Comparison of ENCODE assay signal across 17 cellular contexts in genomic region chr14:106224694-106224971, GRCh38.
DNase-seq lines count a peak whose midpoint lies in the region; ATAC-seq and TF ChIP-seq lines count a peak whose summit lies in the region.
"Had no signal": no experiment of that assay in that cellular context is flagged by ENCODE, and none has a peak within 500 bp of the region (broad histone marks: within the 10 kb centered on the region; RNA-seq: fewer than 3 reads in every experiment).

No MANE protein-coding gene starts in this region.

- H3K36me3 ChIP-seq in DND-41 (ENCODE audit: insufficient read depth, low read length) (no peaks in the 10 kb centered on the region), neutrophil (no peaks in the 10 kb centered on the region)
- H3K36me3 ChIP-seq: Peyer's patch had no signal

- TF ChIP-seq CTCF in DND-41 (IDR thresholded peaks at IDR 0.05; ENCODE audit: borderline replicate concordance, extremely low read depth, low read length, poor library complexity, severe bottlenecking) (no peak), neutrophil (IDR thresholded peaks at IDR 0.05) (no peak), GM10266 (IDR thresholded peaks at IDR 0.05; ENCODE audit: control insufficient read depth, insufficient read depth, low read depth, missing control alignments) (no peak)

- H3K4me3 ChIP-seq in DND-41 (ENCODE audit: low read depth in 1 of 2, low read length in 2 of 2) (no peak overlapping the region), neutrophil (ENCODE audit: low read depth in 1 of 2, low read length in 1 of 2) (peak overlapping the region in 1 of 2 experiments; percentile 3)
- H3K4me3 ChIP-seq: Peyer's patch had no signal

- H3K9me3 ChIP-seq in DND-41 (ENCODE audit: insufficient read depth, low read length, severe bottlenecking) (no peaks in the 10 kb centered on the region), neutrophil (no peaks in the 10 kb centered on the region)
- H3K9me3 ChIP-seq: Peyer's patch had no signal

- peak overlapping the region; percentile 66 for H3K4me3 Mint-ChIP-seq in activated naive CD4-positive, alpha-beta T cell treated with anti-CD3 and anti-CD28 coated beads, Interleukin-2, amount 50 U/mL, for 24 hours
- peak overlapping the region; percentile 51 for H3K4me3 Mint-ChIP-seq in activated T-helper 17 cell treated with anti-CD3 and anti-CD28 coated beads, Interleukin-2, amount 50 U/mL, for 72 hours

- H3K27ac ChIP-seq in DND-41 (ENCODE audit: low read length): peak overlapping the region; percentile 90
- H3K27ac ChIP-seq in neutrophil: peak overlapping the region; percentile 80
- H3K27ac ChIP-seq: Peyer's patch had no signal

- peak overlapping the region; percentile 85 for H3K27ac Mint-ChIP-seq in activated naive CD4-positive, alpha-beta T cell treated with anti-CD3 and anti-CD28 coated beads, Interleukin-2, amount 50 U/mL, for 24 hours
- peak overlapping the region; percentile 39 for H3K27ac Mint-ChIP-seq in activated T-helper 17 cell treated with anti-CD3 and anti-CD28 coated beads, Interleukin-2, amount 50 U/mL, for 72 hours
- H3K27ac Mint-ChIP-seq: IgD-negative memory B cell had no signal

- peak overlapping the region; percentile 40 for H3K9ac ChIP-seq in DND-41 (ENCODE audit: low read depth, low read length)

- peaks cover 66% of the 10 kb centered on the region for H3K4me1 Mint-ChIP-seq in activated naive CD4-positive, alpha-beta T cell treated with anti-CD3 and anti-CD28 coated beads, Interleukin-2, amount 50 U/mL, for 24 hours
- peaks cover 30% of the 10 kb centered on the region for H3K4me1 Mint-ChIP-seq in activated T-helper 17 cell treated with anti-CD3 and anti-CD28 coated beads, Interleukin-2, amount 50 U/mL, for 72 hours

- H3K36me3 Mint-ChIP-seq in activated naive CD4-positive, alpha-beta T cell treated with anti-CD3 and anti-CD28 coated beads, Interleukin-2, amount 50 U/mL, for 24 hours: no peaks in the 10 kb centered on the region
- H3K36me3 Mint-ChIP-seq in activated T-helper 17 cell treated with anti-CD3 and anti-CD28 coated beads, Interleukin-2, amount 50 U/mL, for 72 hours (ENCODE audit: low read depth): no peaks in the 10 kb centered on the region
- H3K36me3 Mint-ChIP-seq: IgD-negative memory B cell had no signal

- H2AFZ ChIP-seq in DND-41 (ENCODE audit: low read depth, low read length): peak overlapping the region; percentile 37

- DNase-seq in activated naive CD4-positive, alpha-beta T cell treated with Interleukin-2 at 50 U/mL for 16 hours: no peak
- DNase-seq in DND-41 (peak; percentile 61), GM10266 (ENCODE audit: extremely low spot score) (no peak), EL (no peak)
- DNase-seq: DMS53, MV-4-11, NCI-H1417 treated with DMSO at 0.1 percent for 48 hours, NCI-H2029, NCI-H2171 treated with DMSO at 0.1 percent for 48 hours, NCI-H774, Peyer's patch, Right ventricle myocardium superior had no signal

- 0 out of 2 replicates have a peak, but pooled peaks cover 2% of the 10 kb centered on the region for H3K79me2 ChIP-seq in DND-41 (ENCODE audit: insufficient read depth, low read length)

- H3K4me1 ChIP-seq in DND-41 (ENCODE audit: insufficient read depth, low read length): peaks cover 50% of the 10 kb centered on the region
- H3K4me1 ChIP-seq in neutrophil (ENCODE audit: control insufficient read depth in 1 of 2, insufficient read depth in 1 of 2, low read depth in 1 of 2, low read length in 1 of 2): peaks cover 45 to 53% of the 10 kb centered on the region in 2 experiments
- H3K4me1 ChIP-seq: Peyer's patch had no signal

- no peaks in the 10 kb centered on the region for H3K27me3 Mint-ChIP-seq in activated naive CD4-positive, alpha-beta T cell treated with anti-CD3 and anti-CD28 coated beads, Interleukin-2, amount 50 U/mL, for 24 hours
- H3K27me3 Mint-ChIP-seq in activated T-helper 17 cell treated with anti-CD3 and anti-CD28 coated beads, Interleukin-2, amount 50 U/mL, for 72 hours: no peaks in the 10 kb centered on the region

- H3K27me3 ChIP-seq in DND-41 (ENCODE audit: insufficient read depth, low read length, poor library complexity) (no peaks in the 10 kb centered on the region), neutrophil (no peaks in the 10 kb centered on the region)
- H3K27me3 ChIP-seq: Peyer's patch had no signal

- no peak for ATAC-seq in DND-41 (ENCODE audit: insufficient read depth, low read depth)
- no peak for ATAC-seq in activated T-helper 17 cell treated with anti-CD3 and anti-CD28 coated beads, Interleukin-2, amount 50 U/mL, for 72 hours (replicated peaks)
- ATAC-seq: HCT116 had no signal

- no peaks in the 10 kb centered on the region for H4K20me1 ChIP-seq in DND-41 (ENCODE audit: insufficient read depth, low read length)

- no peaks in the 10 kb centered on the region for H3K9me3 Mint-ChIP-seq in activated naive CD4-positive, alpha-beta T cell treated with anti-CD3 and anti-CD28 coated beads, Interleukin-2, amount 50 U/mL, for 24 hours
- H3K9me3 Mint-ChIP-seq in activated T-helper 17 cell treated with anti-CD3 and anti-CD28 coated beads, Interleukin-2, amount 50 U/mL, for 72 hours: no peaks in the 10 kb centered on the region
- H3K9me3 Mint-ChIP-seq: IgD-negative memory B cell had no signal

- H3K4me2 ChIP-seq in DND-41 (ENCODE audit: insufficient read depth, low read length): peak overlapping the region; percentile 48
